In genomic region chr9:73200694-73201432, GRCh38 we compare ENCODE assay signal across 8 cellular contexts. TPM values are rescaled to one million over a fixed set of nuclear protein-coding genes. Genes with fewer than 3 reads are reported as not detected.
DNase-seq lines count a peak whose midpoint lies in the region; ATAC-seq and TF ChIP-seq lines count a peak whose summit lies in the region.

No MANE protein-coding gene starts in this region.

- H3K27ac Mint-ChIP-seq in MCF 10A (ENCODE audit: low read depth, unreplicated experiment) = no peak overlapping the region

- no peak overlapping the region for H3K23ac ChIP-seq in mesendoderm (ENCODE audit: low read length)

- no peaks in the 10 kb centered on the region for H3K79me2 ChIP-seq in mesendoderm (ENCODE audit: control insufficient read depth, insufficient read depth, low read length)

- no peaks in the 10 kb centered on the region for H3K9me3 Mint-ChIP-seq in MCF 10A (ENCODE audit: unreplicated experiment)

- no peaks in the 10 kb centered on the region for H3K79me1 ChIP-seq in mesendoderm (ENCODE audit: low read length)

- no peak overlapping the region for H3K4me3 ChIP-seq in mesendoderm (ENCODE audit: low read length)

- H3K56ac ChIP-seq in mesendoderm (ENCODE audit: low read length) = peak overlapping the region; percentile 62

- no peak overlapping the region for H3K27ac ChIP-seq in mesendoderm (ENCODE audit: low read depth, low read length)

- H3K27me3 ChIP-seq in mesendoderm (ENCODE audit: insufficient read depth, low read length, poor library complexity) = no peaks in the 10 kb centered on the region

- no CpG with 5 or more reads among the region's 9 CpGs for WGBS in mesendoderm (ENCODE audit: extremely low coverage, insufficient coverage, low lambda C conversion rate)

- H2BK15ac ChIP-seq in mesendoderm (replicated peaks; ENCODE audit: low read depth) = no peak overlapping the region

- intact Hi-C loops in MCF 10A (cut with micrococcal nuclease) = loop anchor here (1.0 to 5.0 kb wide), 5 partner anchors 365 to 1542 kb away; no protein-coding TSS in a partner anchor

- H3K4me1 Mint-ChIP-seq in MCF 10A (ENCODE audit: insufficient read depth, unreplicated experiment) = no peaks in the 10 kb centered on the region

- H3K36me3 ChIP-seq in mesendoderm (ENCODE audit: control insufficient read depth, insufficient read depth, low read length) = no peaks in the 10 kb centered on the region

- H3K27me3 Mint-ChIP-seq in MCF 10A (ENCODE audit: insufficient read depth, unreplicated experiment) = peaks cover 82% of the 10 kb centered on the region

- ATAC-seq in GM21786 (IDR thresholded peaks at IDR 0.05; ENCODE audit: unreplicated experiment) (peak; percentile 60), GM18517 (IDR thresholded peaks at IDR 0.05; ENCODE audit: unreplicated experiment) (no peak)

- H3K4me1 ChIP-seq in mesendoderm (ENCODE audit: control insufficient read depth, low read depth, low read length) = no peaks in the 10 kb centered on the region

- POLR2A ChIA-PET in MCF 10A (lab: Yijun Ruan, JAX) = interaction anchor here (0.7 kb wide), 1 partner anchor 15 kb away, joined by 3 read pairs; no protein-coding TSS in a partner anchor

- H3K18ac ChIP-seq in mesendoderm (ENCODE audit: low read length) = no peak overlapping the region

- no peak overlapping the region for H2AK5ac ChIP-seq in mesendoderm (ENCODE audit: low read length)

- peak; percentile 43 for TF ChIP-seq CTCF in MCF 10A (IDR thresholded peaks at IDR 0.05; ENCODE audit: unreplicated experiment)

- peak; percentile 47 for DNase-seq in COR-L47 (lab: John Stamatoyannopoulos, UW)
- peak; percentile 24 for DNase-seq in NCI-H2171 (lab: John Stamatoyannopoulos, UW)
- DNase-seq in MCF 10A (ENCODE audit: unreplicated experiment) = peak; percentile 44
- peak; percentile 42 for DNase-seq in mesendoderm
- no peak for DNase-seq in NK-92 (lab: John Stamatoyannopoulos, UW; ENCODE audit: unreplicated experiment)
- DNase-seq in putamen (ENCODE audit: low spot score) = no peak

- H4K5ac ChIP-seq in mesendoderm (ENCODE audit: low read length) = no peak overlapping the region

- no peak overlapping the region for H3K4me3 Mint-ChIP-seq in MCF 10A (ENCODE audit: unreplicated experiment)

- no TSS peak for BruUV-seq in MCF 10A (replicated peaks; lab: Mats Ljungman, UMichigan)

- no peak overlapping the region for H3K4ac ChIP-seq in mesendoderm (ENCODE audit: low read depth, low read length)

- H3K9ac ChIP-seq in mesendoderm (ENCODE audit: low read length) = no peak overlapping the region

- H3K36me3 Mint-ChIP-seq in MCF 10A (ENCODE audit: insufficient read depth, unreplicated experiment) = no peaks in the 10 kb centered on the region

- H4K8ac ChIP-seq in mesendoderm (ENCODE audit: low read depth, low read length) = no peak overlapping the region

- H2BK120ac ChIP-seq in mesendoderm (ENCODE audit: low read depth, low read length) = no peak overlapping the region

- no peak overlapping the region for H3K4me2 ChIP-seq in mesendoderm (ENCODE audit: low read length)

- H2BK5ac ChIP-seq in mesendoderm (ENCODE audit: low read length) = no peak overlapping the region

- CTCF ChIA-PET in MCF 10A (lab: Yijun Ruan, JAX) = interaction anchor here (0.5 to 3.9 kb wide), 60 partner anchors 8 to 1744 kb away, joined by 3 to 29 read pairs (median 4); no protein-coding TSS in a partner anchor

RNA-seq across cellular contexts. Expression of gene ANXA1, which starts 49.2 kb away (rescaled TPM):
- total RNA-seq in MCF 10A (2022) = 731 and 810 TPM in 2 replicates
- 43.8 TPM for polyA plus RNA-seq in mesendoderm (2013, experiment 1 of 2)
- polyA plus RNA-seq in mesendoderm (2013, experiment 2 of 2) = 48.2 TPM

Comparison
In these comparisons a context has a peak if more than half of its experiments do, and no peak if none do; other contexts are left out.
1. DNase-seq: peak in COR-L47 (single experiment), NCI-H2171 (single experiment), MCF 10A (single experiment) and mesendoderm (single experiment); none in NK-92 (single experiment) and putamen (single experiment).